In the genomic region with DNA sequence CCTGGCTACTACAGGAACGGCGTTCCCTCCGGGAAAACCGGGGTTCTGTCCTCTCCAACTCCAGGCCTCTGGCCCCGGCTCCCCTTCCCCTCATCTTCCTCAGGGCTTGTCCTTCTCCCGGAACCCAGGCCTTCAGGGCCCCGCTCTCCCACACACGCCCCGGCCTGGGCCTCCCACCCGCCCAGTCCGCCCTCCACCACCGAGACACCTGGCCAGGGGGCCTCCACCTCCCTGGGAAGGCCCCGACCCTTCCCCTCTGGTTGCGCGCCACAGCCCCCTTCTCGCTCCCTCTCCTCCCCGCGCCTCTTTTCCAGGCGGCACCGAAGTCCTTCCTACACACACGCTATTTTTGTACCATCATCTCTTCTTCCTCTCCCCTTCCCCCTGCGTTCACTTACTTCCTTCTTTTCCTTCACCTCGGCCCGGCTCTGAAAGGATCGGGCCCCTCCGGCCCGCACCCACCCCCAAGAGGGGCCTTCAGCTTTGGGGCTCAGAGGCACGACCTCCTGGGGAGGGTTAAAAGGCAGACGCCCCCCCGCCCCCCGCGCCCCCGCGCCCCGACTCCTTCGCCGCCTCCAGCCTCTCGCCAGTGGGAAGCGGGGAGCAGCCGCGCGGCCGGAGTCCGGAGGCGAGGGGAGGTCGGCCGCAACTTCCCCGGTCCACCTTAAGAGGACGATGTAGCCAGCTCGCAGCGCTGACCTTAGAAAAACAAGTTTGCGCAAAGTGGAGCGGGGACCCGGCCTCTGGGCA, we compare ENCODE assay signal across 9 cellular contexts. TPM values are rescaled to one million over a fixed set of nuclear protein-coding genes. Genes with fewer than 3 reads are reported as not detected.
A peak's percentile ranks its signal among the peaks of the same experiment; 100 is the strongest.
DNase-seq lines count a peak whose midpoint lies in the region; ATAC-seq and TF ChIP-seq lines count a peak whose summit lies in the region.
"Had no signal": no experiment of that assay in that cellular context is flagged by ENCODE, and none has a peak within 500 bp of the region (broad histone marks: within the 10 kb centered on the region; RNA-seq: fewer than 3 reads in every experiment).

No MANE protein-coding gene starts in this region.

- H3K4me1 Mint-ChIP-seq in GM23338, result peaks cover 56% of the 10 kb centered on the region

- peak overlapping the region; percentile 86 for H3K4me3 Mint-ChIP-seq in GM23338

- H4K20me1 ChIP-seq in GM23338 (replicated peaks; ENCODE audit: insufficient read depth), result no peaks in the 10 kb centered on the region; the same call in none of the 2 replicates

- TF ChIP-seq CTCF in GM23338 (conservative IDR thresholded peaks at IDR 0.05; ENCODE audit: low read depth in 2 of 2), result no peak

- ATAC-seq in GM23338 (peak; percentile 1), left cardiac atrium (peak; percentile 46 to 50), sciatic nerve (peak; percentile 2), GM18873 (IDR thresholded peaks at IDR 0.05; ENCODE audit: low FRiP score, unreplicated experiment) (no peak)
- ATAC-seq in activated naive CD4-positive, alpha-beta T cell treated with anti-CD3 and anti-CD28 coated beads, Interleukin-2, amount 50 U/mL, for 72 hours, result no peak

- DNase-seq in GM23338 (ENCODE audit: low spot score) (peak; percentile 81), UCSD-AML1 (lab: John Stamatoyannopoulos, UW; ENCODE audit: unreplicated experiment) (peak; percentile 62), left cardiac atrium (peak; percentile 80), sciatic nerve (ENCODE audit: low spot score) (peak; percentile 79), NCI-H187 (lab: John Stamatoyannopoulos, UW) (no peak), HUDEP-2 (lab: John Stamatoyannopoulos, UW; ENCODE audit: unreplicated experiment in 76 of 76) (no peak)
- DNase-seq in activated naive CD4-positive, alpha-beta T cell treated with anti-CD3 and anti-CD28 coated beads, Interleukin-2, amount 50 U/mL, for 72 hours (ENCODE audit: low spot score in 2 of 2), result no peak

- H3K36me3 Mint-ChIP-seq in GM23338 (ENCODE audit: low read depth), result no peaks in the 10 kb centered on the region
- H3K36me3 Mint-ChIP-seq in activated naive CD4-positive, alpha-beta T cell treated with anti-CD3 and anti-CD28 coated beads, Interleukin-2, amount 50 U/mL, for 72 hours, result no peaks in the 10 kb centered on the region

- H3K4me3 ChIP-seq in GM23338, result peak overlapping the region; percentile 81
- H3K4me3 ChIP-seq: K562 had no signal

- intact Hi-C loops in left cardiac atrium (cut with DNase I), result loop anchor here in 1 of 2 donors (5.0 kb wide), 2 partner anchors 57 to 92 kb away; no protein-coding TSS in a partner anchor
- intact Hi-C loops in sciatic nerve (cut with DNase I), result loop anchor here (5.0 kb wide), 1 partner anchor 92 kb away; no protein-coding TSS in a partner anchor

- no peak overlapping the region for H3K27ac Mint-ChIP-seq in GM23338
- H3K27ac Mint-ChIP-seq in activated naive CD4-positive, alpha-beta T cell treated with anti-CD3 and anti-CD28 coated beads, Interleukin-2, amount 50 U/mL, for 72 hours, result no peak overlapping the region

- H3K36me3 ChIP-seq in GM23338 (ENCODE audit: insufficient read depth), result no peaks in the 10 kb centered on the region

- peaks cover 49% of the 10 kb centered on the region for H3K27me3 Mint-ChIP-seq in GM23338 (ENCODE audit: insufficient read depth, low read depth, poor library complexity)

- no peaks in the 10 kb centered on the region for H3F3A ChIP-seq in GM23338 (replicated peaks; ENCODE audit: low read depth)

- no peaks in the 10 kb centered on the region for H3K79me2 ChIP-seq in GM23338 (replicated peaks; ENCODE audit: insufficient read depth)

- peaks cover 17% of the 10 kb centered on the region for H3K4me1 ChIP-seq in GM23338 (ENCODE audit: insufficient read depth)

- H2AFZ ChIP-seq in GM23338, result peak overlapping the region; percentile 92

- peaks cover 57% of the 10 kb centered on the region for H3K27me3 ChIP-seq in GM23338 (ENCODE audit: insufficient read depth)

- no peaks in the 10 kb centered on the region for H3K9me2 ChIP-seq in GM23338 (ENCODE audit: insufficient read depth)

- H3K4me2 ChIP-seq in GM23338, result peak overlapping the region; percentile 78

- H3K9me3 Mint-ChIP-seq in GM23338, result no peaks in the 10 kb centered on the region
- H3K9me3 Mint-ChIP-seq in activated naive CD4-positive, alpha-beta T cell treated with anti-CD3 and anti-CD28 coated beads, Interleukin-2, amount 50 U/mL, for 72 hours, result no peaks in the 10 kb centered on the region

- no peak overlapping the region for H3K27ac ChIP-seq in GM23338 (ENCODE audit: low read depth)

TF ChIP-seq in GM23338, 12 proteins besides CTCF, POLR2A, EP300 and RAD21 (continues in another document):
- no peak for TF ChIP-seq ZNF331 (CRISPR knock-in tag; IDR thresholded peaks at IDR 0.05; ENCODE audit: low read depth)
- no peak; the same call in 1 of the 2 replicates for TF ChIP-seq CREB1 (CRISPR knock-in tag; IDR thresholded peaks at IDR 0.05; ENCODE audit: low read depth)
- no peak for TF ChIP-seq EZH2 (IDR thresholded peaks at IDR 0.05; ENCODE audit: low read depth, unreplicated experiment)
- TF ChIP-seq, protein P1, sequence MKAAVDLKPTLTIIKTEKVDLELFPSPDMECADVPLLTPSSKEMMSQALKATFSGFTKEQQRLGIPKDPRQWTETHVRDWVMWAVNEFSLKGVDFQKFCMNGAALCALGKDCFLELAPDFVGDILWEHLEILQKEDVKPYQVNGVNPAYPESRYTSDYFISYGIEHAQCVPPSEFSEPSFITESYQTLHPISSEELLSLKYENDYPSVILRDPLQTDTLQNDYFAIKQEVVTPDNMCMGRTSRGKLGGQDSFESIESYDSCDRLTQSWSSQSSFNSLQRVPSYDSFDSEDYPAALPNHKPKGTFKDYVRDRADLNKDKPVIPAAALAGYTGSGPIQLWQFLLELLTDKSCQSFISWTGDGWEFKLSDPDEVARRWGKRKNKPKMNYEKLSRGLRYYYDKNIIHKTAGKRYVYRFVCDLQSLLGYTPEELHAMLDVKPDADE (IDR thresholded peaks at IDR 0.05), result no peak
- TF ChIP-seq EZH2phosphoT487 (IDR thresholded peaks at IDR 0.05; ENCODE audit: unreplicated experiment), result no peak
- TF ChIP-seq STAT1 (IDR thresholded peaks at IDR 0.05; ENCODE audit: unreplicated experiment), result no peak
- TF ChIP-seq ZNF114 (CRISPR knock-in tag; IDR thresholded peaks at IDR 0.05), result no peak
- TF ChIP-seq, protein P2, sequence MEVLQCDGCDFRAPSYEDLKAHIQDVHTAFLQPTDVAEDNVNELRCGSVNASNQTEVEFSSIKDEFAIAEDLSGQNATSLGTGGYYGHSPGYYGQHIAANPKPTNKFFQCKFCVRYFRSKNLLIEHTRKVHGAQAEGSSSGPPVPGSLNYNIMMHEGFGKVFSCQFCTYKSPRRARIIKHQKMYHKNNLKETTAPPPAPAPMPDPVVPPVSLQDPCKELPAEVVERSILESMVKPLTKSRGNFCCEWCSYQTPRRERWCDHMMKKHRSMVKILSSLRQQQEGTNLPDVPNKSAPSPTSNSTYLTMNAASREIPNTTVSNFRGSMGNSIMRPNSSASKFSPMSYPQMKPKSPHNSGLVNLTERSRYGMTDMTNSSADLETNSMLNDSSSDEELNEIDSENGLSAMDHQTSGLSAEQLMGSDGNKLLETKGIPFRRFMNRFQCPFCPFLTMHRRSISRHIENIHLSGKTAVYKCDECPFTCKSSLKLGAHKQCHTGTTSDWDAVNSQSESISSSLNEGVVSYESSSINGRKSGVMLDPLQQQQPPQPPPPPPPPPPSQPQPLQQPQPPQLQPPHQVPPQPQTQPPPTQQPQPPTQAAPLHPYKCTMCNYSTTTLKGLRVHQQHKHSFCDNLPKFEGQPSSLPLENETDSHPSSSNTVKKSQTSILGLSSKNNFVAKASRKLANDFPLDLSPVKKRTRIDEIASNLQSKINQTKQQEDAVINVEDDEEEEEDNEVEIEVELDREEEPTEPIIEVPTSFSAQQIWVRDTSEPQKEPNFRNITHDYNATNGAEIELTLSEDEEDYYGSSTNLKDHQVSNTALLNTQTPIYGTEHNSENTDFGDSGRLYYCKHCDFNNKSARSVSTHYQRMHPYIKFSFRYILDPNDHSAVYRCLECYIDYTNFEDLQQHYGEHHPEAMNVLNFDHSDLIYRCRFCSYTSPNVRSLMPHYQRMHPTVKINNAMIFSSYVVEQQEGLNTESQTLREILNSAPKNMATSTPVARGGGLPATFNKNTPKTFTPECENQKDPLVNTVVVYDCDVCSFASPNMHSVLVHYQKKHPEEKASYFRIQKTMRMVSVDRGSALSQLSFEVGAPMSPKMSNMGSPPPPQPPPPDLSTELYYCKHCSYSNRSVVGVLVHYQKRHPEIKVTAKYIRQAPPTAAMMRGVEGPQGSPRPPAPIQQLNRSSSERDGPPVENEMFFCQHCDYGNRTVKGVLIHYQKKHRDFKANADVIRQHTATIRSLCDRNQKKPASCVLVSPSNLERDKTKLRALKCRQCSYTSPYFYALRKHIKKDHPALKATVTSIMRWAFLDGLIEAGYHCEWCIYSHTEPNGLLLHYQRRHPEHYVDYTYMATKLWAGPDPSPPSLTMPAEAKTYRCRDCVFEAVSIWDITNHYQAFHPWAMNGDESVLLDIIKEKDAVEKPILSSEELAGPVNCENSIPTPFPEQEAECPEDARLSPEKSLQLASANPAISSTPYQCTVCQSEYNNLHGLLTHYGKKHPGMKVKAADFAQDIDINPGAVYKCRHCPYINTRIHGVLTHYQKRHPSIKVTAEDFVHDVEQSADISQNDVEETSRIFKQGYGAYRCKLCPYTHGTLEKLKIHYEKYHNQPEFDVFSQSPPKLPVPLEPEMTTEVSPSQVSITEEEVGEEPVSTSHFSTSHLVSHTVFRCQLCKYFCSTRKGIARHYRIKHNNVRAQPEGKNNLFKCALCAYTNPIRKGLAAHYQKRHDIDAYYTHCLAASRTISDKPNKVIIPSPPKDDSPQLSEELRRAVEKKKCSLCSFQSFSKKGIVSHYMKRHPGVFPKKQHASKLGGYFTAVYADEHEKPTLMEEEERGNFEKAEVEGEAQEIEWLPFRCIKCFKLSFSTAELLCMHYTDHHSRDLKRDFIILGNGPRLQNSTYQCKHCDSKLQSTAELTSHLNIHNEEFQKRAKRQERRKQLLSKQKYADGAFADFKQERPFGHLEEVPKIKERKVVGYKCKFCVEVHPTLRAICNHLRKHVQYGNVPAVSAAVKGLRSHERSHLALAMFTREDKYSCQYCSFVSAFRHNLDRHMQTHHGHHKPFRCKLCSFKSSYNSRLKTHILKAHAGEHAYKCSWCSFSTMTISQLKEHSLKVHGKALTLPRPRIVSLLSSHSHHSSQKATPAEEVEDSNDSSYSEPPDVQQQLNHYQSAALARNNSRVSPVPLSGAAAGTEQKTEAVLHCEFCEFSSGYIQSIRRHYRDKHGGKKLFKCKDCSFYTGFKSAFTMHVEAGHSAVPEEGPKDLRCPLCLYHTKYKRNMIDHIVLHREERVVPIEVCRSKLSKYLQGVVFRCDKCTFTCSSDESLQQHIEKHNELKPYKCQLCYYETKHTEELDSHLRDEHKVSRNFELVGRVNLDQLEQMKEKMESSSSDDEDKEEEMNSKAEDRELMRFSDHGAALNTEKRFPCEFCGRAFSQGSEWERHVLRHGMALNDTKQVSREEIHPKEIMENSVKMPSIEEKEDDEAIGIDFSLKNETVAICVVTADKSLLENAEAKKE (CRISPR knock-in tag; IDR thresholded peaks at IDR 0.05), result no peak

RNA-seq across cellular contexts. Expression of a gene that starts 1.3 kb away (rescaled TPM):
- total RNA-seq in GM23338 (2014; rRNA removed; shearing (Covaris generic)), result 2.9 and 4.2 TPM in 2 replicates
- polyA plus RNA-seq in GM23338 (2016; fragmentation: Nextera tagmentation; extraction: Ambion mirVana), result 1.2 and 1.5 TPM in 2 replicates
- 10 to 100 TPM; 38.4 to 46.2 TPM for total RNA-seq in left cardiac atrium
- total RNA-seq in sciatic nerve, result 55.5 TPM
- under 1 TPM in 1 of 2 donors, not detected in 1; 0.12 TPM for total RNA-seq in activated naive CD4-positive, alpha-beta T cell treated with anti-CD3 and anti-CD28 coated beads, Interleukin-2, amount 50 U/mL, for 72 hours

Comparison
In these comparisons a context has a peak if more than half of its experiments do, and no peak if none do; other contexts are left out.
1. ATAC-seq: peak in GM23338 (single experiment), left cardiac atrium (2 of 2) and sciatic nerve (single experiment); none in GM18873 (single experiment) and activated naive CD4-positive, alpha-beta T cell treated with anti-CD3 and anti-CD28 coated beads, Interleukin-2, amount 50 U/mL, for 72 hours (0 of 2).
2. DNase-seq: peak in GM23338 (single experiment), UCSD-AML1 (single experiment), left cardiac atrium (single experiment) and sciatic nerve (single experiment); none in NCI-H187 (0 of 2), activated naive CD4-positive, alpha-beta T cell treated with anti-CD3 and anti-CD28 coated beads, Interleukin-2, amount 50 U/mL, for 72 hours (0 of 2) and HUDEP-2 (0 of 76).